8 cellular contexts compared by ENCODE assay signal in genomic region chr3:30606301-30607031, GRCh38. TPM values are rescaled to one million over a fixed set of nuclear protein-coding genes. Genes with fewer than 3 reads are reported as not detected.
DNase-seq lines count a peak whose midpoint lies in the region; ATAC-seq and TF ChIP-seq lines count a peak whose summit lies in the region.

TGFBR2 (plus strand) TSS chr3:30606601; CDS start chr3:30606884, 283 bp downstream.

- no peak for TF ChIP-seq CTCF in KMS-11 (conservative IDR thresholded peaks at IDR 0.05; ENCODE audit: low read depth, low read length)
- TF ChIP-seq CTCF in left ventricle myocardium inferior (IDR thresholded peaks at IDR 0.05; ENCODE audit: borderline replicate concordance): peak; percentile 48
- TF ChIP-seq CTCF in prostate gland (IDR thresholded peaks at IDR 0.05): peak in 2 of 4 experiments; percentile 32 to 53

- H3K4me3 ChIP-seq in KMS-11 (IDR thresholded peaks at IDR 0.05; ENCODE audit: insufficient read depth, low read depth, low read length) (no peak within 1 kb of the TSS), left ventricle myocardium inferior (peak within 1 kb of the TSS; percentile 92), prostate gland (peak within 1 kb of the TSS; percentile 90 to 98)

- peaks cover 57% of the 10 kb centered on the region for H3K4me1 Mint-ChIP-seq in T-helper 1 cell treated with Interleukin-12 subunit alpha and Interleukin-12 subunit beta and Interleukin-4 antibody, amounts not matched to agents 30 μg/mL and 1 μg/mL, for 36 hours (ENCODE audit: low read depth)

- no peaks in the 10 kb centered on the region for H3K9me3 ChIP-seq in left ventricle myocardium inferior (replicated peaks)
- no peaks in the 10 kb centered on the region for H3K9me3 ChIP-seq in prostate gland

- H4K20me1 ChIP-seq in KMS-11 (ENCODE audit: insufficient read depth): no peaks in the 10 kb centered on the region

- WGBS in prostate gland: under 1% methylated on average over 51 of the region's 71 CpGs

- no peaks in the 10 kb centered on the region for H3K79me2 ChIP-seq in KMS-11 (ENCODE audit: insufficient read depth, low read depth)

- H3K9me3 Mint-ChIP-seq in T-helper 1 cell treated with Interleukin-12 subunit alpha and Interleukin-12 subunit beta and Interleukin-4 antibody, amounts not matched to agents 30 μg/mL and 1 μg/mL, for 36 hours: no peaks in the 10 kb centered on the region

- H3K36me3 ChIP-seq in KMS-11 (ENCODE audit: insufficient read depth) (no peaks in the 10 kb centered on the region), left ventricle myocardium inferior (no peaks in the 10 kb centered on the region), prostate gland (no peaks in the 10 kb centered on the region)

- peak; percentile 80 for TF ChIP-seq POLR2A in prostate gland (IDR thresholded peaks at IDR 0.05)

- H3K27me3 Mint-ChIP-seq in T-helper 1 cell treated with Interleukin-12 subunit alpha and Interleukin-12 subunit beta and Interleukin-4 antibody, amounts not matched to agents 30 μg/mL and 1 μg/mL, for 36 hours (ENCODE audit: low read depth): no peaks in the 10 kb centered on the region

- peak; percentile 90 for DNase-seq in ELF-1 (ENCODE audit: low read depth, low spot score)
- peak; percentile 99 for DNase-seq in amniotic epithelial cell (ENCODE audit: low read depth)
- DNase-seq in left ventricle myocardium inferior: peak; percentile 96
- peak; percentile 86 for DNase-seq in prostate gland (ENCODE audit: low spot score)
- DNase-seq in ureter (ENCODE audit: low spot score): peak; percentile 96

- peaks cover 16% of the 10 kb centered on the region for H3K4me1 ChIP-seq in KMS-11 (ENCODE audit: low read depth, poor library complexity, severe bottlenecking)
- peaks cover 70% of the 10 kb centered on the region for H3K4me1 ChIP-seq in left ventricle myocardium inferior
- no peaks in the 10 kb centered on the region for H3K4me1 ChIP-seq in prostate gland (replicated peaks)

- no peak within 1 kb of the TSS for H3K27ac ChIP-seq in KMS-11
- peak within 1 kb of the TSS; percentile 99 for H3K27ac ChIP-seq in left ventricle myocardium inferior (replicated peaks)
- peak within 1 kb of the TSS; percentile 91 to 92 for H3K27ac ChIP-seq in prostate gland

- H2AFZ ChIP-seq in KMS-11 (ENCODE audit: low read depth): peak within 1 kb of the TSS; percentile 73

- H3K4me3 Mint-ChIP-seq in T-helper 1 cell treated with Interleukin-12 subunit alpha and Interleukin-12 subunit beta and Interleukin-4 antibody, amounts not matched to agents 30 μg/mL and 1 μg/mL, for 36 hours: peak within 1 kb of the TSS; percentile 97

- H3K36me3 Mint-ChIP-seq in T-helper 1 cell treated with Interleukin-12 subunit alpha and Interleukin-12 subunit beta and Interleukin-4 antibody, amounts not matched to agents 30 μg/mL and 1 μg/mL, for 36 hours (ENCODE audit: low read depth): peaks cover 11% of the 10 kb centered on the region

- peak within 1 kb of the TSS; percentile 39; the same call in 1 of the 2 replicates for H3K4me2 ChIP-seq in KMS-11

- intact Hi-C loops in left ventricle myocardium inferior (cut with micrococcal nuclease): loop anchor here (5.0 to 10.0 kb wide), 2 partner anchors 76 to 262 kb away; no protein-coding TSS in a partner anchor
- intact Hi-C loops in prostate gland (cut with DNase I): loop anchor here (5.0 to 10.0 kb wide), 4 partner anchors 92 to 492 kb away; no protein-coding TSS in a partner anchor

- ATAC-seq in GM21786 (IDR thresholded peaks at IDR 0.05; ENCODE audit: unreplicated experiment): peak; percentile 67

- peak within 1 kb of the TSS; percentile 72 for H3K9ac ChIP-seq in KMS-11

- H3K27me3 ChIP-seq in KMS-11 (ENCODE audit: insufficient read depth, low read depth) (no peaks in the 10 kb centered on the region), left ventricle myocardium inferior (ENCODE audit: low read depth) (no peaks in the 10 kb centered on the region), prostate gland (replicated peaks; ENCODE audit: insufficient read depth) (no peaks in the 10 kb centered on the region)

- H3K27ac Mint-ChIP-seq in T-helper 1 cell treated with Interleukin-12 subunit alpha and Interleukin-12 subunit beta and Interleukin-4 antibody, amounts not matched to agents 30 μg/mL and 1 μg/mL, for 36 hours: peak within 1 kb of the TSS; percentile 97

RNA-seq across cellular contexts. Expression of gene TGFBR2, which starts in this region (rescaled TPM):
- total RNA-seq in left ventricle myocardium inferior (144 TPM), prostate gland (10 to 100 TPM; 53.0 to 69.6 TPM), ureter (177 TPM)
